8 cellular contexts compared by ENCODE assay signal in the genomic region with DNA sequence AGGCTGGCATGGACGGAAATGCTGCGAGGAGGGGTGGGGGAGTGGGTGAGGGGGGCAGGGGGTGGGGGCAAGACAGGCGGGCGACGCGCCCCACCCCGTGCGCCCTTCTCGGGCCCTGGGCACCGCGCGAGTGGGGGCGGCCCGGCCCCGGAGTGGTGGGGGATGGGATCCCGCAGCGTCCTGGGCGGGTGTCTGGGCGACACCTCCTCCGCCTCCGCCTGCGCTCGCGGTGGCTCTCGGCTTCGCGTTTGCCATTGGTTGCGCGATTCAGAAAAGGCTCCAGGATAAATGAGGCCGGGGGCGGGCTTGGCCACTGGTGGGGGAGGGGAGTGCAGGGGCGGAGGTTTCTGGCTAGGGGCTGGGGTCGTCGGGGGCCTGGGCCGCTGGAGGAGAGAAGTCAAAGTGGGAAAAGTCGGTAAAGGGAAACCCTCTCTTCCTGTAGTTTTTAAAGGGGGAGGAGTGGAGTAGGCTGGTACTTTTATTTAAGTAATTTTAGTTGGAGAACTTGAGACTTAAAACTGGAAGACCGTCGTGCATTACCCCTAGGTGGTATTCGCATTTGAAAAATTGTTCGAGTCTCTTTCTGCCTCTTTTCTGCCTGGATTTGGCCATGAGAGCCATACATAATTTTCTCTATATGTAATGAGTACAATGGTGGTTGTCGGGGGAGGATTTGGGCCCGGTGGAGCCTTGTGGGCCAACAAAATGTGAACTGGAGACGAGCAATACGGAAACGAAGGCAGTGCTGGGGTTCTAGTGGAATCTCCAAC. TPM values are rescaled to one million over a fixed set of nuclear protein-coding genes. Genes with fewer than 3 reads are reported as not detected.
DNase-seq lines count a peak whose midpoint lies in the region; ATAC-seq and TF ChIP-seq lines count a peak whose summit lies in the region.

No MANE protein-coding gene starts in this region.

- peak overlapping the region; percentile 79 to 94 (median 92) for H3K4me3 Mint-ChIP-seq in IgD-negative memory B cell

- TF ChIP-seq CTCF in Panc1 (IDR thresholded peaks at IDR 0.05) (no peak), brain microvascular endothelial cell (IDR thresholded peaks at IDR 0.05; ENCODE audit: low read depth, low read length, missing control alignments) (no peak)

- CTCF ChIA-PET in Panc1 (lab: Charles Lee): no interaction called here

- H3K36me3 ChIP-seq in Panc1 (ENCODE audit: control insufficient read depth, insufficient read depth, low read length) (no peaks in the 10 kb centered on the region; the same call in none of the 2 replicates), brain microvascular endothelial cell (replicated peaks) (no peaks in the 10 kb centered on the region), mesodermal cell (ENCODE audit: control insufficient read depth, insufficient read depth, low read length) (no peaks in the 10 kb centered on the region)

- H3K27me3 ChIP-seq in Panc1 (ENCODE audit: control insufficient read depth, insufficient read depth, low read length) (no peaks in the 10 kb centered on the region), brain microvascular endothelial cell (replicated peaks) (no peaks in the 10 kb centered on the region)

- BruUV-seq in Panc1 (replicated peaks; lab: Mats Ljungman, UMichigan): TSS peak; percentile 92

- H3K27ac ChIP-seq in Panc1 (ENCODE audit: low read length) (peak overlapping the region; percentile 100), brain microvascular endothelial cell (peak overlapping the region; percentile 79), mesodermal cell (ENCODE audit: low read depth, low read length, severe bottlenecking) (peak overlapping the region; percentile 97)

- H3K36me3 Mint-ChIP-seq in IgD-negative memory B cell: no peaks in the 10 kb centered on the region

- POLR2A ChIA-PET in Panc1 (lab: Charles Lee): no interaction called here

- peaks cover 16 to 41% (median 28%) of the 10 kb centered on the region in 3 donors for H3K4me1 Mint-ChIP-seq in IgD-negative memory B cell

- ATAC-seq in Panc1: peak; percentile 67
- ATAC-seq in HG03442 (IDR thresholded peaks at IDR 0.05; ENCODE audit: unreplicated experiment): no peak
- ATAC-seq in GM21737 (IDR thresholded peaks at IDR 0.05; ENCODE audit: unreplicated experiment): no peak

- peaks cover 0 to 6% (median 1%) of the 10 kb centered on the region in 3 donors for H3K9me3 Mint-ChIP-seq in IgD-negative memory B cell

- H3K4me1 ChIP-seq in Panc1 (ENCODE audit: control insufficient read depth, insufficient read depth, low read length): peaks cover 20% of the 10 kb centered on the region
- H3K4me1 ChIP-seq in mesodermal cell (ENCODE audit: control insufficient read depth, insufficient read depth, low read length, poor library complexity, severe bottlenecking): peaks cover 5% of the 10 kb centered on the region

- peak; percentile 18 for TF ChIP-seq POLR2A in GM19193 (IDR thresholded peaks at IDR 0.05; ENCODE audit: extremely low read depth, insufficient read depth, insufficient read length)

- DNase-seq in CMK (ENCODE audit: low read depth) (peak; percentile 73), Panc1 (ENCODE audit: low read depth, low spot score) (no peak), brain microvascular endothelial cell (peak; percentile 71)

- H3K27ac Mint-ChIP-seq in IgD-negative memory B cell: peak overlapping the region; percentile 92 to 100 (median 93)

- intact Hi-C loops in Panc1 (cut with micrococcal nuclease; ENCODE audit: unreplicated experiment): loop anchor here (5.0 to 10.0 kb wide), 4 partner anchors 39 to 196 kb away; a partner anchor contains a TSS

- WGBS in mesodermal cell (ENCODE audit: insufficient coverage in 2 of 2), 2 experiments: 0 to 1% methylated on average over 21 to 27 of the region's 45 CpGs

- H3K4me3 ChIP-seq in Panc1 (ENCODE audit: low read depth in 2 of 2, low read length in 2 of 2) (peak overlapping the region; percentile 88 to 98), brain microvascular endothelial cell (ENCODE audit: low read depth, low read length) (peak overlapping the region; percentile 87), mesodermal cell (ENCODE audit: extremely low read depth, insufficient read depth, low read length, poor library complexity, severe bottlenecking) (peak overlapping the region; percentile 94)

- H3K9me3 ChIP-seq in Panc1 (ENCODE audit: control insufficient read depth, insufficient read depth, low read depth, low read length) (no peaks in the 10 kb centered on the region), mesodermal cell (ENCODE audit: control insufficient read depth, low read length) (no peaks in the 10 kb centered on the region)

- in situ Hi-C loops in Panc1 (cut with HindIII; ENCODE audit: low pct_unique_long_range_greater_than_20kb, low sequenced_read_pairs): no loop called here
- in situ Hi-C loops in brain microvascular endothelial cell (cut with HindIII; ENCODE audit: low pct_ligation_motif_present, low sequenced_read_pairs): no loop called here

- H3K27me3 Mint-ChIP-seq in IgD-negative memory B cell: peaks cover 60% of the 10 kb centered on the region

RNA-seq across cellular contexts. Expression of a gene that starts 1.0 kb away (rescaled TPM):
- polyA plus RNA-seq in IgD-negative memory B cell: 5.4 TPM
- 80.2 TPM for total RNA-seq in Panc1 (2021; ENCODE audit: unreplicated experiment)
- 47.4 TPM for polyA plus RNA-seq in Panc1 (2012; ENCODE audit: insufficient read length)
- polyA plus RNA-seq in mesodermal cell (2013, experiment 1 of 2): 64.7 TPM
- polyA plus RNA-seq in mesodermal cell (2013, experiment 2 of 2): 70.8 TPM
